In the genomic region with DNA sequence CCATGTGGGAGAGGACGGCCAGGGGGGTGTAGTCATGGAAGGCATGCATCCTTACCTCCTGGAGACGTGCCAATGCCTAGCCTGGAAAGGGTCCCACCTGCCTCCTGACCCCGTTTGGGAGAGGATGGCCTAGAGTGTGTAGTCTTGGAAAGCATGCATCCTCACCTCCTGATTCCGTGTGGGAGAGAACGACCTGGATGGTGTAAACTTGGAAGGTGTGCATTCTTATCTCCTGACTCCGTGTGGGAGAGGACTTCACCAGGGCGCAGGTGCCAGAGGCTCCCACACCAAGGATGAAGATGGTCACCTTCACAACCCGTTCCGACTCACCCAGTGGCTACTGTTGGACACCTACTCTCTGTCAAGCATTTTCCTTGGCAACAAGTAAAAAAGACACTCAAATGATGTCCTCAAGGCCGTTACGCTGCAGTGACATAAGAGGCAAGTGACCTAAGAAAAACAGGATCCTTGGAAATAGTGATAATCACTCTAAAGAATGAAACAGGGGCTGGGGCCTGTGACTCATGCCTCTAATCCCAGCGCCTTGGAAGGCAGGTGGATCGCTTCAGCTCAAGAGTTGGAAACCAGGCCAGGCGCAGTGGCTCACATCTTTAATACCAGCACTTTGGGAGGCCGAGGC, we compare ENCODE assay signal across 20 cellular contexts. TPM values are rescaled to one million over a fixed set of nuclear protein-coding genes. Genes with fewer than 3 reads are reported as not detected.
"Had no signal": no experiment of that assay in that cellular context is flagged by ENCODE, and none has a peak within 500 bp of the region (broad histone marks: within the 10 kb centered on the region; RNA-seq: fewer than 3 reads in every experiment).

No MANE protein-coding gene starts in this region.

- H3K4me1 ChIP-seq: upper lobe of left lung had no signal

- H3K27me3 ChIP-seq: tibial artery, upper lobe of left lung, vagina had no signal

- H3K4me3 ChIP-seq: coronary artery, esophagus muscularis mucosa, lung, skin epidermis, tibial artery, upper lobe of left lung, vagina had no signal

- ATAC-seq: left colon; left ventricle myocardium superior; sciatic nerve; stimulated activated naive CD8-positive, alpha-beta T cell treated with anti-CD3 and anti-CD28 coated beads, Interleukin-15, Interleukin-2, amounts not matched to agents 100 U/mL and 50 U/mL, for 24 hours had no signal

- FAIRE-seq: endothelial cell of umbilical vein had no signal

- H3K36me3 ChIP-seq: esophagus muscularis mucosa, tibial artery, upper lobe of left lung, vagina had no signal

- H3K27ac ChIP-seq: coronary artery, esophagus muscularis mucosa, tibial artery, upper lobe of left lung had no signal

- H3K9me3 ChIP-seq: tibial artery, vagina had no signal

- DNase-seq: effector CD4-positive, alpha-beta T cell; endodermal cell; foreskin fibroblast; immature natural killer cell; left colon; left ventricle myocardium superior; mesendoderm; naive B cell; stimulated activated CD4-positive, alpha-beta T cell treated with anti-CD3 and anti-CD28 coated beads, Interleukin-12 subunit alpha, Interleukin-12 subunit beta, amount 100 ng/mL, for 4 hours; stimulated activated naive CD8-positive, alpha-beta T cell treated with anti-CD3 and anti-CD28 coated beads, Interleukin-15, Interleukin-2, amounts not matched to agents 100 U/mL and 50 U/mL, for 24 hours; upper lobe of left lung had no signal

RNA-seq across cellular contexts. Expression of a gene that starts 37.5 kb away (rescaled TPM):
- total RNA-seq: endothelial cell of umbilical vein, pulmonary artery endothelial cell had no signal
- polyA plus RNA-seq: endothelial cell of umbilical vein, immature natural killer cell had no signal
